Comparison of ENCODE assay signal across 9 cellular contexts in the genomic region with DNA sequence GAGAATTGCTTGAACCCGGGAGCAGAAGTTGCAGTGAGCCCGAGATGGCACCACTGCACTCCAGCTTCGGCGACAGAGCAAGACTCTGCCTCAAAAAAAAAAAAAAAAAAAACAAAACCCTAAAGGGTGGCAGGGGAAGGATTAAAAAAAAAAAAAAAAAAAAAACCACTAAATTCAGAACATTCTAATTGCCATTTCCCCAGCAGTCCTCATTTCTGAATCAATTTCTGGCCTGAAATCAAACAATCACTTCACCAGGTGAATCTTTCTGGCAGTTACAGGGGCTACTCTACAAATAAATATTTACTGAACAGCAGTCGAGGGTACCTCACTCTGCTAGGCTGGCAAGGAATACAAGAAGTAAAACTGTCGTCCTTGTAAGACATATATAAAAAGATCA. TPM values are rescaled to one million over a fixed set of nuclear protein-coding genes. Genes with fewer than 3 reads are reported as not detected.
DNase-seq lines count a peak whose midpoint lies in the region; ATAC-seq and TF ChIP-seq lines count a peak whose summit lies in the region.
"Had no signal": no experiment of that assay in that cellular context is flagged by ENCODE, and none has a peak within 500 bp of the region (broad histone marks: within the 10 kb centered on the region; RNA-seq: fewer than 3 reads in every experiment).

No MANE protein-coding gene starts in this region.

- peaks cover 8% of the 10 kb centered on the region for H3K9me3 Mint-ChIP-seq in activated CD8-positive, alpha-beta T cell treated with anti-CD3 and anti-CD28 coated beads, Interleukin-2, amount 10 ng/mL, durations not matched to agents 7 days and 5 days (ENCODE audit: insufficient read depth)

- TF ChIP-seq CTCF in left ventricle myocardium inferior (IDR thresholded peaks at IDR 0.05; ENCODE audit: borderline replicate concordance) (no peak), upper lobe of right lung (IDR thresholded peaks at IDR 0.05) (no peak)

- DNase-seq in left ventricle myocardium inferior (no peak), cardiac septum (ENCODE audit: low spot score) (no peak), upper lobe of right lung (no peak), iPS-NIHi11 (ENCODE audit: low spot score) (no peak), KBM-7 (no peak)
- DNase-seq in activated CD8-positive, alpha-beta T cell treated with anti-CD3 and anti-CD28 coated beads, Interleukin-2, amount 10 ng/mL, durations not matched to agents 7 days and 5 days: no peak
- no peak for DNase-seq in stimulated activated CD4-positive, alpha-beta T cell treated with anti-CD3 and anti-CD28 coated beads, Interleukin-4, amount 100 ng/mL, for 24 hours
- DNase-seq: stimulated activated CD4-positive, alpha-beta T cell treated with anti-CD3 and anti-CD28 coated beads, Interleukin-4, amount 100 ng/mL, for 1 hour had no signal

- no peaks in the 10 kb centered on the region for H3K27me3 ChIP-seq in left ventricle myocardium inferior (ENCODE audit: low read depth)
- no peaks in the 10 kb centered on the region for H3K27me3 ChIP-seq in iPS-20b (ENCODE audit: insufficient read depth, low read length)
- no peaks in the 10 kb centered on the region for H3K27me3 ChIP-seq in upper lobe of right lung

- H3K4me3 Mint-ChIP-seq in activated CD8-positive, alpha-beta T cell treated with anti-CD3 and anti-CD28 coated beads, Interleukin-2, amount 10 ng/mL, durations not matched to agents 7 days and 5 days: peak overlapping the region; percentile 84

- no peaks in the 10 kb centered on the region for H3K27me3 Mint-ChIP-seq in activated CD8-positive, alpha-beta T cell treated with anti-CD3 and anti-CD28 coated beads, Interleukin-2, amount 10 ng/mL, durations not matched to agents 7 days and 5 days (ENCODE audit: low read depth)

- intact Hi-C loops in left ventricle myocardium inferior (cut with micrococcal nuclease) (no loop called here), cardiac septum (cut with DNase I) (no loop called here), upper lobe of right lung (cut with DNase I) (no loop called here)

- CTCF ChIA-PET in activated CD8-positive, alpha-beta T cell treated with anti-CD3 and anti-CD28 coated beads, Interleukin-2, amount 10 ng/mL, durations not matched to agents 7 days and 5 days (lab: Charles Lee): no interaction called here

- ATAC-seq in activated CD8-positive, alpha-beta T cell treated with anti-CD3 and anti-CD28 coated beads, Interleukin-2, amount 10 ng/mL, durations not matched to agents 7 days and 5 days: no peak
- no peak for ATAC-seq in upper lobe of right lung

- in situ Hi-C loops in KBM-7 (cut with MboI; ENCODE audit: low pct_unique_long_range_greater_than_20kb, low sequenced_read_pairs): no loop called here

- H3K9me3 ChIP-seq in left ventricle myocardium inferior (replicated peaks) (peaks cover 12% of the 10 kb centered on the region), iPS-20b (ENCODE audit: insufficient read depth, low read depth, low read length) (no peaks in the 10 kb centered on the region), upper lobe of right lung (no peaks in the 10 kb centered on the region)

- H3K36me3 ChIP-seq in left ventricle myocardium inferior: peaks cover 44% of the 10 kb centered on the region
- H3K36me3 ChIP-seq in iPS-20b (ENCODE audit: insufficient read depth, low read depth, low read length): peaks cover 30% of the 10 kb centered on the region
- peaks cover 31% of the 10 kb centered on the region for H3K36me3 ChIP-seq in upper lobe of right lung

- peak overlapping the region; percentile 83; the same call in 1 of the 2 replicates for H3K9ac ChIP-seq in iPS-20b (ENCODE audit: low read depth, low read length)

- H3K4me1 Mint-ChIP-seq in activated CD8-positive, alpha-beta T cell treated with anti-CD3 and anti-CD28 coated beads, Interleukin-2, amount 10 ng/mL, durations not matched to agents 7 days and 5 days (ENCODE audit: low read depth): peaks cover 21% of the 10 kb centered on the region

- H3K27ac Mint-ChIP-seq in activated CD8-positive, alpha-beta T cell treated with anti-CD3 and anti-CD28 coated beads, Interleukin-2, amount 10 ng/mL, durations not matched to agents 7 days and 5 days: peak overlapping the region; percentile 87

- peaks cover 33% of the 10 kb centered on the region for H3K36me3 Mint-ChIP-seq in activated CD8-positive, alpha-beta T cell treated with anti-CD3 and anti-CD28 coated beads, Interleukin-2, amount 10 ng/mL, durations not matched to agents 7 days and 5 days (ENCODE audit: low read depth)

- no peak overlapping the region for H3K27ac ChIP-seq in left ventricle myocardium inferior (replicated peaks)
- no peak overlapping the region for H3K27ac ChIP-seq in iPS-20b (ENCODE audit: low read length)
- no peak overlapping the region for H3K27ac ChIP-seq in upper lobe of right lung

- POLR2A ChIA-PET in activated CD8-positive, alpha-beta T cell treated with anti-CD3 and anti-CD28 coated beads, Interleukin-2, amount 10 ng/mL, durations not matched to agents 7 days and 5 days (lab: Charles Lee): interaction anchor here (0.6 to 1.5 kb wide), 5 partner anchors 39 to 1183 kb away, joined by 3 to 6 read pairs (median 3); partner anchors contain the start of gene EIF6

- H3K4me1 ChIP-seq in left ventricle myocardium inferior (peaks cover 25% of the 10 kb centered on the region), iPS-20b (ENCODE audit: insufficient read depth, low read length) (peaks cover 5% of the 10 kb centered on the region; the same call in 1 of the 2 replicates), upper lobe of right lung (peaks cover 9% of the 10 kb centered on the region)

- H3K4me3 ChIP-seq in left ventricle myocardium inferior: peak overlapping the region; percentile 93
- H3K4me3 ChIP-seq in iPS-20b (ENCODE audit: low read length): peak overlapping the region; percentile 80
- H3K4me3 ChIP-seq in upper lobe of right lung: peak overlapping the region; percentile 98

RNA-seq across cellular contexts. Expression of gene UQCC1, which starts 1.2 kb away (rescaled TPM):
- 145 TPM for total RNA-seq in left ventricle myocardium inferior
- total RNA-seq in cardiac septum: 71.0 TPM
- 10 to 100 TPM; 57.7 to 60.5 TPM for total RNA-seq in activated CD8-positive, alpha-beta T cell treated with anti-CD3 and anti-CD28 coated beads, Interleukin-2, amount 10 ng/mL, durations not matched to agents 7 days and 5 days
- total RNA-seq in upper lobe of right lung: 40.7 TPM

RNA-seq across cellular contexts. Expression of gene GDF5, which starts 27.4 kb away (rescaled TPM):
- total RNA-seq in left ventricle myocardium inferior (0.11 TPM), cardiac septum (not detected), upper lobe of right lung (4.1 TPM)
- total RNA-seq in activated CD8-positive, alpha-beta T cell treated with anti-CD3 and anti-CD28 coated beads, Interleukin-2, amount 10 ng/mL, durations not matched to agents 7 days and 5 days: not detected

RNA-seq across cellular contexts. Expression of gene CEP250, which starts 44.8 kb away (rescaled TPM):
- total RNA-seq in left ventricle myocardium inferior (15.3 TPM), cardiac septum (14.9 TPM), upper lobe of right lung (21.7 TPM)
- total RNA-seq in activated CD8-positive, alpha-beta T cell treated with anti-CD3 and anti-CD28 coated beads, Interleukin-2, amount 10 ng/mL, durations not matched to agents 7 days and 5 days: 10 to 100 TPM; 72.1 to 74.5 TPM
